23 cellular contexts compared by ENCODE assay signal in the genomic region with DNA sequence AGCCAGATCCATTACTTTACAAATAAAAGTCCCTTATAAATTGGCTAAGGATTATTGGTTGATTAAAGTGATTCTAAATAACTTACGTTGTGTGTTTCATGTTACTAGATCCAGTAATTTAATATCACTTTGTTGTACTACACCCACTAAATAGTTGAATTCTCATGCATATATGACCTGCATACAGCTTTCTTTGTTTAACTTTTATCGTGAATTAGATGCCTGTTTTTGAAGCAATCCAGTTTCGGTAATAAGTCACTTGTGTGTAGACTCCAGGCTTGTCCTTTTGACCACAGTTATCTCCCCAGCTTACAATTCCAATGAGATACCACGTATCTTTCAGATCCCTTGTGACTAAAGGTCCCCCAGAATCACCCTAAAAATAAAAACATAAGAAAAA. TPM values are rescaled to one million over a fixed set of nuclear protein-coding genes. Genes with fewer than 3 reads are reported as not detected.
DNase-seq lines count a peak whose midpoint lies in the region; ATAC-seq, FAIRE-seq and TF ChIP-seq lines count a peak whose summit lies in the region.
"Had no signal": no experiment of that assay in that cellular context is flagged by ENCODE, and none has a peak within 500 bp of the region (broad histone marks: within the 10 kb centered on the region; RNA-seq: fewer than 3 reads in every experiment).

No MANE protein-coding gene starts in this region.

- in situ Hi-C loops in K562 (cut with MboI): no loop called here

- H3K4me1 ChIP-seq in SK-N-SH (ENCODE audit: control insufficient read depth in 1 of 2, insufficient read depth in 2 of 2, low read depth in 1 of 2, low read length in 1 of 2): no peaks in the 10 kb centered on the region
- peaks cover 9% of the 10 kb centered on the region; the same call in 1 of the 2 replicates for H3K4me1 ChIP-seq in OCI-LY3 (ENCODE audit: low read length)
- H3K4me1 ChIP-seq in K562 (replicated peaks in 1 of 2; ENCODE audit: control insufficient read depth in 2 of 2, insufficient read depth in 2 of 2, low read length in 2 of 2): no peaks in the 10 kb centered on the region
- H3K4me1 ChIP-seq: A549 had no signal

- H3K4me1 Mint-ChIP-seq in activated CD4-positive, alpha-beta memory T cell treated with anti-CD3 and anti-CD28 coated beads for 36 hours (ENCODE audit: low read depth): no peaks in the 10 kb centered on the region
- H3K4me1 Mint-ChIP-seq: H9 had no signal

- no peak for DNase-seq in SK-N-SH
- no peak for DNase-seq in K562 (ENCODE audit: extremely low read depth in 1 of 4, low spot score in 3 of 4)
- DNase-seq in activated CD4-positive, alpha-beta memory T cell treated with anti-CD3 and anti-CD28 coated beads for 36 hours: no peak
- DNase-seq in NCI-H345 treated with DMSO at 0.1 percent for 48 hours (lab: John Stamatoyannopoulos, UW; ENCODE audit: unreplicated experiment): no peak
- DNase-seq in T-helper 1 cell: no peak
- DNase-seq: CD4-positive, alpha-beta T cell; DMS 273 treated with DMSO at 0.1 percent for 48 hours; DMS53; DND-41; EL; H9 had no signal

- no peaks in the 10 kb centered on the region for H3K27me3 ChIP-seq in SK-N-SH (ENCODE audit: insufficient read depth)
- no peaks in the 10 kb centered on the region for H3K27me3 ChIP-seq in OCI-LY3 (ENCODE audit: low read depth, low read length)
- H3K27me3 ChIP-seq in K562 (ENCODE audit: control insufficient read depth in 2 of 2, insufficient read depth in 2 of 2, low read length in 2 of 2): no peaks in the 10 kb centered on the region

- H3K9ac ChIP-seq in SK-N-SH: no peak overlapping the region
- H3K9ac ChIP-seq in OCI-LY3 (ENCODE audit: low read length): no peak overlapping the region
- no peak overlapping the region for H3K9ac ChIP-seq in K562 (ENCODE audit: insufficient read depth in 1 of 2, low read depth in 2 of 2, low read length in 2 of 2)

- POLR2A ChIA-PET in SK-N-SH (lab: Yijun Ruan, JAX) (no interaction called here), K562 (lab: Yijun Ruan, JAX) (interaction anchor here (1.2 kb wide), 1 partner anchor 12 kb away, joined by 6 read pairs; no protein-coding TSS in a partner anchor)
- POLR2A ChIA-PET in activated CD4-positive, alpha-beta memory T cell treated with anti-CD3 and anti-CD28 coated beads for 36 hours (lab: Charles Lee): no interaction called here

- TF ChIP-seq CTCF in SK-N-SH (IDR thresholded peaks at IDR 0.05) (no peak), OCI-LY3 (IDR thresholded peaks at IDR 0.05; ENCODE audit: low read depth, low read length) (no peak), K562 (IDR thresholded peaks at IDR 0.05 in 2 of 3, conservative IDR thresholded peaks at IDR 0.05 in 1 of 3; ENCODE audit: insufficient read depth in 2 of 3, low read depth in 1 of 3, low read length in 3 of 3) (no peak)

- H2AFZ ChIP-seq in SK-N-SH (ENCODE audit: low read depth) (peak overlapping the region; percentile 2; the same call in 1 of the 2 replicates), OCI-LY3 (ENCODE audit: low read depth, low read length) (no peak overlapping the region), K562 (ENCODE audit: low read depth, low read length) (no peak overlapping the region)

- BruUV-seq in K562 (replicated peaks; lab: Mats Ljungman, UMichigan): no TSS peak

- no peak overlapping the region for H3K27ac Mint-ChIP-seq in activated CD4-positive, alpha-beta memory T cell treated with anti-CD3 and anti-CD28 coated beads for 36 hours
- H3K27ac Mint-ChIP-seq: CD4-positive, alpha-beta T cell; H9 had no signal

- H3K27me3 Mint-ChIP-seq in activated CD4-positive, alpha-beta memory T cell treated with anti-CD3 and anti-CD28 coated beads for 36 hours: peaks cover 8% of the 10 kb centered on the region

- TF ChIP-seq RAD21 in SK-N-SH (IDR thresholded peaks at IDR 0.05; ENCODE audit: low read length): no peak
- TF ChIP-seq RAD21 in K562 (CRISPR knock-in tag; conservative IDR thresholded peaks at IDR 0.05 in 1 of 2, IDR thresholded peaks at IDR 0.05 in 1 of 2): no peak

- H4K20me1 ChIP-seq in SK-N-SH (ENCODE audit: insufficient read depth) (no peaks in the 10 kb centered on the region), OCI-LY3 (ENCODE audit: insufficient read depth, low read length) (no peaks in the 10 kb centered on the region), K562 (replicated peaks; ENCODE audit: control insufficient read depth, insufficient read depth, low read length) (no peaks in the 10 kb centered on the region)

- no peaks in the 10 kb centered on the region for H3K36me3 Mint-ChIP-seq in activated CD4-positive, alpha-beta memory T cell treated with anti-CD3 and anti-CD28 coated beads for 36 hours

- no peaks in the 10 kb centered on the region for H3K9me2 ChIP-seq in SK-N-SH

- H3K9me3 ChIP-seq in SK-N-SH (no peaks in the 10 kb centered on the region), OCI-LY3 (ENCODE audit: insufficient read depth, low read length) (no peaks in the 10 kb centered on the region), K562 (replicated peaks; ENCODE audit: control insufficient read depth, insufficient read depth, low read depth, low read length) (no peaks in the 10 kb centered on the region)
- H3K9me3 ChIP-seq: A549 had no signal

- intact Hi-C loops in K562 (cut with micrococcal nuclease): loop anchor here (2.0 to 10.0 kb wide), 2 partner anchors 186 to 362 kb away; no protein-coding TSS in a partner anchor
- intact Hi-C loops in activated CD4-positive, alpha-beta memory T cell treated with anti-CD3 and anti-CD28 coated beads for 36 hours (cut with micrococcal nuclease): loop anchor here (2.0 to 10.0 kb wide), 3 partner anchors 38 to 464 kb away; no protein-coding TSS in a partner anchor

- H3K4me3 ChIP-seq in SK-N-SH (ENCODE audit: low read depth in 2 of 2, low read length in 1 of 2) (no peak overlapping the region), OCI-LY3 (ENCODE audit: low read length) (0 out of 2 replicates have a peak overlapping the region, but pooled peaks have one; percentile 5), K562 (no peak overlapping the region)
- H3K4me3 ChIP-seq: A549, GM12878 had no signal

- no peaks in the 10 kb centered on the region for H3K9me1 ChIP-seq in K562 (ENCODE audit: control insufficient read depth, insufficient read depth, low read length)

- ATAC-seq in SK-N-SH treated with all-trans-retinoic acid at 6 μM for 48 hours (no peak), K562 (no peak), GM19324 (IDR thresholded peaks at IDR 0.05; ENCODE audit: low FRiP score, unreplicated experiment) (no peak)
- ATAC-seq: A549, GM12878, HepG2 had no signal

- no peak overlapping the region for H3K27ac ChIP-seq in SK-N-SH (ENCODE audit: low read depth in 2 of 2, low read length in 1 of 2)
- H3K27ac ChIP-seq in OCI-LY3 (ENCODE audit: low read length): no peak overlapping the region
- H3K27ac ChIP-seq in K562 (ENCODE audit: extremely low read depth, low read depth, low read length): no peak overlapping the region
- H3K27ac ChIP-seq: 22Rv1, A549, C4-2B had no signal

- no peak overlapping the region for H3K4me2 ChIP-seq in SK-N-SH
- peak overlapping the region; percentile 31; the same call in 1 of the 2 replicates for H3K4me2 ChIP-seq in OCI-LY3 (ENCODE audit: low read length)
- no peak overlapping the region for H3K4me2 ChIP-seq in K562 (ENCODE audit: insufficient read depth, low read length)
- H3K4me2 ChIP-seq: A549 had no signal

- CTCF ChIA-PET in SK-N-SH (lab: Yijun Ruan, JAX) (interaction anchor here (0.8 to 2.2 kb wide), 10 partner anchors 8 to 365 kb away, joined by 3 to 11 read pairs (median 4); partner anchors contain the start of gene CENPC), K562 (lab: Yijun Ruan, JAX; ENCODE audit: low intra/inter-chr PET ratio) (no interaction called here)
- CTCF ChIA-PET in activated CD4-positive, alpha-beta memory T cell treated with anti-CD3 and anti-CD28 coated beads for 36 hours (lab: Charles Lee): interaction anchor here (0.6 to 2.7 kb wide), 12 partner anchors 11 to 361 kb away, joined by 3 to 23 read pairs (median 4); partner anchors contain the start of gene TMPRSS11D

- H3F3A ChIP-seq in SK-N-SH (replicated peaks; ENCODE audit: insufficient read depth): no peaks in the 10 kb centered on the region

- no peak overlapping the region for H3K4me3 Mint-ChIP-seq in activated CD4-positive, alpha-beta memory T cell treated with anti-CD3 and anti-CD28 coated beads for 36 hours
- H3K4me3 Mint-ChIP-seq: CD4-positive, alpha-beta T cell; H9 had no signal

- peak; percentile 6 for FAIRE-seq in K562 (lab: Jason Lieb, UNC)
- FAIRE-seq: A549, GM12878, H1, HepG2, HTR-8/SVneo had no signal

- no peaks in the 10 kb centered on the region for H3K9me3 Mint-ChIP-seq in activated CD4-positive, alpha-beta memory T cell treated with anti-CD3 and anti-CD28 coated beads for 36 hours
- H3K9me3 Mint-ChIP-seq: H9 had no signal

- WGBS in SK-N-SH (ENCODE audit: low lambda C conversion rate): 60% methylated on average over 4 of the region's 4 CpGs
- 3% methylated on average over 4 of the region's 4 CpGs for WGBS in K562 (ENCODE audit: insufficient coverage, low coverage, missing lambda C conversion rate)

- H3K79me2 ChIP-seq in SK-N-SH (ENCODE audit: insufficient read depth) (no peaks in the 10 kb centered on the region), OCI-LY3 (ENCODE audit: low read length) (no peaks in the 10 kb centered on the region), K562 (ENCODE audit: control insufficient read depth, insufficient read depth, low read length) (no peaks in the 10 kb centered on the region)

- TF ChIP-seq EP300 in SK-N-SH (IDR thresholded peaks at IDR 0.05; ENCODE audit: borderline replicate concordance in 1 of 2, low read depth in 1 of 2, low read length in 1 of 2): no peak
- TF ChIP-seq EP300 in K562 (IDR thresholded peaks at IDR 0.05; ENCODE audit: low read length): no peak

- no peaks in the 10 kb centered on the region for H3K36me3 ChIP-seq in SK-N-SH (replicated peaks in 1 of 2; ENCODE audit: control insufficient read depth in 1 of 2, insufficient read depth in 2 of 2, low read length in 1 of 2)
- no peaks in the 10 kb centered on the region for H3K36me3 ChIP-seq in OCI-LY3 (replicated peaks; ENCODE audit: low read depth, low read length)
- H3K36me3 ChIP-seq in K562 (ENCODE audit: control insufficient read depth, insufficient read depth, low read length): no peaks in the 10 kb centered on the region

- TF ChIP-seq POLR2A in K562 (conservative IDR thresholded peaks at IDR 0.05): no peak

RNA-seq across cellular contexts. Expression of gene TMPRSS11D, which starts 27.3 kb away (rescaled TPM):
- polyA plus RNA-seq in SK-N-SH (2012; rRNA removed) (0.02 TPM in 1 of 2 replicates, not detected in the other), K562 (2011; rRNA removed) (not detected in 2 replicates), K562 (2014; fragmentation: Illumina TruSeq; extraction: Trizol) (not detected in 2 replicates), K562 (2014; fragmentation: Nextera tagmentation; extraction: Ambion mirVana) (not detected), K562 (2014; rRNA removed) (not detected in 2 replicates)
- polyA plus RNA-seq in SK-N-SH (2012; cell fraction: cytosol; rRNA removed): 0.01 and 0.03 TPM in 2 replicates
- polyA plus RNA-seq in SK-N-SH (2012; cell fraction: nucleus; rRNA removed): not detected in 2 replicates
- total RNA-seq in K562 (2011; cell fraction: chromatin; rRNA removed; ENCODE audit: low replicate concordance): not detected in 2 replicates
- total RNA-seq in K562 (2011; cell fraction: nucleolus; rRNA removed): not detected in 2 replicates
- total RNA-seq in K562 (2011; cell fraction: nucleoplasm; rRNA removed): not detected in 2 replicates
- total RNA-seq in K562 (2014; rRNA removed) (not detected in 2 replicates), K562 (2014; rRNA removed; fragmentation: Illumina TruSeq; extraction: Trizol) (not detected in 2 replicates), K562 (2015; rRNA removed; fragmentation: Illumina TruSeq; extraction: Trizol) (not detected in 2 replicates), K562 (2021) (not detected in 2 replicates)
- not detected in 2 replicates for polyA plus RNA-seq in K562 (2011; cell fraction: cytosol; rRNA removed)
- polyA plus RNA-seq in K562 (2011; cell fraction: nucleus; rRNA removed): not detected in 2 replicates
- polyA plus RNA-seq in K562 (2012): 0.03 and 0.14 TPM in 2 replicates
- polyA minus RNA-seq in K562 (2011; rRNA and poly(A)+ RNA removed): not detected in 2 replicates
- polyA minus RNA-seq in K562 (2011; cell fraction: cytosol; rRNA and poly(A)+ RNA removed): not detected in 2 replicates
- polyA minus RNA-seq in K562 (2011; cell fraction: nucleus; rRNA and poly(A)+ RNA removed): not detected in 2 replicates
- not detected for total RNA-seq in activated CD4-positive, alpha-beta memory T cell treated with anti-CD3 and anti-CD28 coated beads for 36 hours
- total RNA-seq: CD4-positive, alpha-beta T cell; G401; GM12878; H1; H9; HepG2 had no signal
- polyA plus RNA-seq: A549, BJ, GM12878, H1, HepG2 had no signal

RNA-seq across cellular contexts. Expression of gene TMPRSS11A, which starts 52.2 kb away (rescaled TPM):
- polyA plus RNA-seq in SK-N-SH (2012; rRNA removed) (not detected in 2 replicates), K562 (2011; rRNA removed) (not detected in 2 replicates), K562 (2014; fragmentation: Illumina TruSeq; extraction: Trizol) (not detected in 2 replicates), K562 (2014; fragmentation: Nextera tagmentation; extraction: Ambion mirVana) (not detected), K562 (2014; rRNA removed) (not detected in 2 replicates)
- 0.01 and 0.03 TPM in 2 replicates for polyA plus RNA-seq in SK-N-SH (2012; cell fraction: cytosol; rRNA removed)
- not detected in 2 replicates for polyA plus RNA-seq in SK-N-SH (2012; cell fraction: nucleus; rRNA removed)
- total RNA-seq in K562 (2011; cell fraction: chromatin; rRNA removed; ENCODE audit: low replicate concordance): not detected in 2 replicates
- total RNA-seq in K562 (2011; cell fraction: nucleolus; rRNA removed): not detected in 2 replicates
- not detected in 2 replicates for total RNA-seq in K562 (2011; cell fraction: nucleoplasm; rRNA removed)
- total RNA-seq in K562 (2014; rRNA removed) (not detected in 2 replicates), K562 (2014; rRNA removed; fragmentation: Illumina TruSeq; extraction: Trizol) (not detected in 2 replicates), K562 (2015; rRNA removed; fragmentation: Illumina TruSeq; extraction: Trizol) (not detected in 2 replicates), K562 (2021) (not detected in 2 replicates)
- not detected in 2 replicates for polyA plus RNA-seq in K562 (2011; cell fraction: cytosol; rRNA removed)
- not detected in 2 replicates for polyA plus RNA-seq in K562 (2011; cell fraction: nucleus; rRNA removed)
- not detected in 2 replicates for polyA plus RNA-seq in K562 (2012)
- polyA minus RNA-seq in K562 (2011; rRNA and poly(A)+ RNA removed): not detected in 2 replicates
- polyA minus RNA-seq in K562 (2011; cell fraction: cytosol; rRNA and poly(A)+ RNA removed): not detected in 2 replicates
- not detected in 2 replicates for polyA minus RNA-seq in K562 (2011; cell fraction: nucleus; rRNA and poly(A)+ RNA removed)
- not detected for total RNA-seq in activated CD4-positive, alpha-beta memory T cell treated with anti-CD3 and anti-CD28 coated beads for 36 hours
- total RNA-seq: CD4-positive, alpha-beta T cell; G401; GM12878; H1; H9; HepG2 had no signal
- polyA plus RNA-seq: A549, BJ, H1, HepG2 had no signal
